Comparison of ENCODE assay signal across 19 cellular contexts in genomic region chr4:153282023-153282422, GRCh38.
DNase-seq lines count a peak whose midpoint lies in the region; ATAC-seq, FAIRE-seq and TF ChIP-seq lines count a peak whose summit lies in the region.
"Had no signal": no experiment of that assay in that cellular context is flagged by ENCODE, and none has a peak within 500 bp of the region (broad histone marks: within the 10 kb centered on the region; RNA-seq: fewer than 3 reads in every experiment).

No MANE protein-coding gene starts in this region.

- BruUV-seq in HepG2 (replicated peaks; lab: Mats Ljungman, UMichigan) = no TSS peak

- H3K36me3 ChIP-seq in HepG2 (replicated peaks in 1 of 2; ENCODE audit: control insufficient read depth in 1 of 2, insufficient read depth in 2 of 2, low read length in 2 of 2) (no peaks in the 10 kb centered on the region), right lobe of liver (peaks cover 0 to 2% (median 0%) of the 10 kb centered on the region in 4 donors)

- POLR2A ChIA-PET in HepG2 (lab: Yijun Ruan, JAX) = no interaction called here

- no peak for DNase-seq in HepG2 (ENCODE audit: low spot score)
- no peak for DNase-seq in right lobe of liver
- no peak for DNase-seq in HTR-8/SVneo (ENCODE audit: insufficient read length, low spot score)
- DNase-seq in COLO829 (ENCODE audit: low spot score) = no peak
- no peak for DNase-seq in NCI-H1436 (lab: John Stamatoyannopoulos, UW)
- DNase-seq: 8988T; C1 segment of cervical spinal cord; Caco-2; CD4-positive, alpha-beta memory T cell; DMS79 treated with DMSO at 0.1 percent for 48 hours; GF-D8; GOT3; HFFc6 had no signal

- H3K4me3 ChIP-seq in HepG2 (replicated peaks in 1 of 3; ENCODE audit: insufficient read depth in 1 of 3, low read depth in 2 of 3, low read length in 3 of 3) = no peak overlapping the region
- no peak overlapping the region for H3K4me3 ChIP-seq in right lobe of liver
- H3K4me3 ChIP-seq: HAP-1 had no signal

- H3K36me3 Mint-ChIP-seq in IgD-negative memory B cell = peaks cover 9% of the 10 kb centered on the region
- H3K36me3 Mint-ChIP-seq in brain = peaks cover 94% of the 10 kb centered on the region

- peak overlapping the region in 2 of 3 donors; percentile 16 to 45 for H3K27ac Mint-ChIP-seq in IgD-negative memory B cell
- H3K27ac Mint-ChIP-seq in brain = peak overlapping the region in 3 of 5 experiments; percentile 52 to 92 (median 87)
- H3K27ac Mint-ChIP-seq: HFFc6 had no signal

- H3K4me3 Mint-ChIP-seq in IgD-negative memory B cell = no peak overlapping the region
- no peak overlapping the region for H3K4me3 Mint-ChIP-seq in brain
- H3K4me3 Mint-ChIP-seq: CD4-positive, alpha-beta memory T cell; HFFc6 had no signal

- H3K27me3 Mint-ChIP-seq in IgD-negative memory B cell = no peaks in the 10 kb centered on the region
- H3K27me3 Mint-ChIP-seq in brain = no peaks in the 10 kb centered on the region
- H3K27me3 Mint-ChIP-seq: CD4-positive, alpha-beta memory T cell had no signal

- in situ Hi-C loops in HepG2 (cut with HindIII; ENCODE audit: extremely low pct_ligation_motif_present, low pct_unique_long_range_greater_than_20kb) = no loop called here

- no peak overlapping the region for H2AFZ ChIP-seq in HepG2 (ENCODE audit: low read length)

- FAIRE-seq in HepG2 (lab: Jason Lieb, UNC) (no peak), HTR-8/SVneo (lab: Jason Lieb, UNC) (no peak)
- FAIRE-seq: GM12891, GM18507, H54 had no signal

- H3K27ac ChIP-seq in HepG2 (ENCODE audit: extremely low read length, insufficient read depth, low read length) (no peak overlapping the region), right lobe of liver (no peak overlapping the region)

- H3K4me1 ChIP-seq in HepG2 (ENCODE audit: insufficient read depth, low read length) = no peaks in the 10 kb centered on the region
- H3K4me1 ChIP-seq in right lobe of liver = peaks cover 0 to 7% (median 0%) of the 10 kb centered on the region in 4 donors
- H3K4me1 ChIP-seq: Caco-2, HAP-1 had no signal

- H3K9me3 Mint-ChIP-seq in IgD-negative memory B cell (peaks cover 3 to 5% (median 4%) of the 10 kb centered on the region in 3 donors), brain (peaks cover 30 to 45% (median 36%) of the 10 kb centered on the region in 5 experiments)
- H3K9me3 Mint-ChIP-seq: HFFc6 had no signal

- H3K4me1 Mint-ChIP-seq in IgD-negative memory B cell = no peaks in the 10 kb centered on the region
- peaks cover 20% of the 10 kb centered on the region for H3K4me1 Mint-ChIP-seq in brain

- no peak for TF ChIP-seq POLR2A in HepG2 (IDR thresholded peaks at IDR 0.05; ENCODE audit: insufficient read depth in 1 of 2, low read depth in 2 of 2, low read length in 2 of 2)
- no peak for TF ChIP-seq POLR2A in right lobe of liver (IDR thresholded peaks at IDR 0.05)

- H3K9ac ChIP-seq in HepG2 (ENCODE audit: insufficient read depth, low read depth, low read length) = no peak overlapping the region

- H3K9me3 ChIP-seq in HepG2 (ENCODE audit: low read length) (no peaks in the 10 kb centered on the region), right lobe of liver (no peaks in the 10 kb centered on the region)
- H3K9me3 ChIP-seq: HAP-1 had no signal

- ATAC-seq in HepG2 (no peak), right lobe of liver (no peak)

- CTCF ChIA-PET in HepG2 (lab: Yijun Ruan, JAX; ENCODE audit: low intra/inter-chr PET ratio, low total read pairs) = no interaction called here

- TF ChIP-seq RAD21 in HepG2 (CRISPR knock-in tag; IDR thresholded peaks at IDR 0.05) = no peak

- intact Hi-C loops in HepG2 (cut with micrococcal nuclease; ENCODE audit: unreplicated experiment) (no loop called here), right lobe of liver (cut with DNase I) (no loop called here)

- TF ChIP-seq EP300 in HepG2 (IDR thresholded peaks at IDR 0.05; ENCODE audit: low read depth in 2 of 2, low read length in 2 of 2) = no peak
- no peak for TF ChIP-seq EP300 in HepG2 (CRISPR knock-in tag; IDR thresholded peaks at IDR 0.05; ENCODE audit: borderline replicate concordance)

- 88% methylated on average over 4 of the region's 4 CpGs for WGBS in HepG2 (ENCODE audit: low lambda C conversion rate)
- WGBS in right lobe of liver (ENCODE audit: insufficient coverage, low coverage, low lambda C conversion rate, missing lambda C conversion rate) = 100% methylated on average over 3 of the region's 4 CpGs

- H3K79me2 ChIP-seq in HepG2 (ENCODE audit: insufficient read depth, low read length) = no peaks in the 10 kb centered on the region

- H4K20me1 ChIP-seq in HepG2 (ENCODE audit: insufficient read depth, low read length) = no peaks in the 10 kb centered on the region

- H3K4me2 ChIP-seq in HepG2 (ENCODE audit: low read depth, low read length) = no peak overlapping the region

- H3K27me3 ChIP-seq in HepG2 (ENCODE audit: control insufficient read depth in 1 of 2, insufficient read depth in 2 of 2, low read length in 2 of 2) (no peaks in the 10 kb centered on the region), right lobe of liver (no peaks in the 10 kb centered on the region)

- TF ChIP-seq CTCF in HepG2 (CRISPR knock-in tag; IDR thresholded peaks at IDR 0.05) = no peak
- no peak for TF ChIP-seq CTCF in right lobe of liver (IDR thresholded peaks at IDR 0.05)
- TF ChIP-seq CTCF in brain (conservative IDR thresholded peaks at IDR 0.05) = no peak

TF ChIP-seq in HepG2, 621 proteins besides CTCF, POLR2A, EP300 and RAD21:
- TF ChIP-seq NCOA5 (CRISPR knock-in tag; IDR thresholded peaks at IDR 0.05) = no peak
- no peak for TF ChIP-seq ZNF282 (IDR thresholded peaks at IDR 0.05; ENCODE audit: partially characterized antibody)
- TF ChIP-seq TSC22D2 (CRISPR knock-in tag; IDR thresholded peaks at IDR 0.05; ENCODE audit: borderline replicate concordance) = no peak
- peak; percentile 62 for TF ChIP-seq MAFF (IDR thresholded peaks at IDR 0.05; ENCODE audit: low read depth, low read length)
- no peak for TF ChIP-seq EHMT2 (IDR thresholded peaks at IDR 0.05; ENCODE audit: borderline replicate concordance, low read depth, low read length)
- peak; percentile 68 to 72 for TF ChIP-seq MAFK (conservative IDR thresholded peaks at IDR 0.05 in 1 of 2, IDR thresholded peaks at IDR 0.05 in 1 of 2; ENCODE audit: low read length in 2 of 2)
- no peak for TF ChIP-seq RFX1 (IDR thresholded peaks at IDR 0.05)
